Comparison of ENCODE assay signal across 31 cellular contexts in genomic region chr3:67828486-67829010, GRCh38.
"Had no signal": no experiment of that assay in that cellular context is flagged by ENCODE, and none has a peak within 500 bp of the region (broad histone marks: within the 10 kb centered on the region; RNA-seq: fewer than 3 reads in every experiment).

No MANE protein-coding gene starts in this region.

- H3K4me3 ChIP-seq: adrenal gland, cardiac muscle cell had no signal

- H3K4me1 ChIP-seq: adrenal gland had no signal

- H3K27ac ChIP-seq: adrenal gland, cardiac muscle cell, VCaP had no signal

- DNase-seq: activated B cell treated with CpG ODN at 0.5 μM for 24 hours; activated CD4-positive, alpha-beta memory T cell treated with anti-CD3 and anti-CD28 coated beads for 36 hours; activated CD4-positive, alpha-beta T cell treated with anti-CD3 and anti-CD28 coated beads for 4 hours; activated CD4-positive, alpha-beta T cell treated with anti-CD3 and anti-CD28 coated beads, Interleukin-2, amount 10 ng/mL, durations not matched to agents 24 days and 14 days; activated CD4-positive, alpha-beta T cell treated with anti-CD3 and anti-CD28 coated beads, Interleukin-2, amount 50 U/mL, for 1 hour; activated CD4-positive, alpha-beta T cell treated with anti-CD3 and anti-CD28 coated beads, Interleukin-2, amount 50 U/mL, for 4 hours; activated CD4-positive, CD25-positive, alpha-beta regulatory T cell treated with anti-CD3 and anti-CD28 coated beads, Interleukin-2, amount 50 U/mL, for 72 hours; activated CD8-positive, alpha-beta memory T cell treated with anti-CD3 and anti-CD28 coated beads, Interleukin-2, amount 50 U/mL, for 4 hours; activated CD8-positive, alpha-beta T cell treated with anti-CD3 and anti-CD28 coated beads for 36 hours; activated effector memory CD4-positive, alpha-beta T cell treated with anti-CD3 and anti-CD28 coated beads, Interleukin-2, amount 50 U/mL, for 16 hours; activated gamma-delta T cell treated with Interleukin-2 at 50 U/mL for 16 hours; activated naive CD4-positive, alpha-beta T cell; activated naive CD4-positive, alpha-beta T cell treated with anti-CD3 and anti-CD28 coated beads for 36 hours; activated naive CD4-positive, alpha-beta T cell treated with anti-CD3 and anti-CD28 coated beads, Interleukin-2, amount 50 U/mL, for 16 hours; activated naive CD8-positive, alpha-beta T cell treated with anti-CD3 and anti-CD28 coated beads for 36 hours; activated T-cell treated with anti-CD3 and anti-CD28 coated beads for 4 hours; activated T-cell treated with anti-CD3 and anti-CD28 coated beads, Interleukin-2, amount 50 U/mL, for 1 hour; activated T-cell treated with anti-CD3 and anti-CD28 coated beads, Interleukin-2, amount 50 U/mL, for 4 hours; activated T-cell treated with anti-CD3 and anti-CD28 coated beads, Interleukin-2, amount 50 U/mL, for 72 hours; adrenal gland; amniotic stem cell; aorta; caudate nucleus; cerebellar nuclear complex; T-helper 1 cell; T-helper 2 cell; T-helper 9 cell had no signal

- ATAC-seq: activated CD8-positive, alpha-beta T cell treated with anti-CD3 and anti-CD28 coated beads for 36 hours; activated naive CD4-positive, alpha-beta T cell treated with anti-CD3 and anti-CD28 coated beads, Interleukin-2, amount 50 U/mL, for 72 hours; activated T-cell treated with anti-CD3 and anti-CD28 coated beads, Interleukin-2, amount 50 U/mL, for 4 hours; activated T-cell treated with anti-CD3 and anti-CD28 coated beads, Interleukin-2, amount 50 U/mL, for 72 hours; activated T-helper 17 cell treated with anti-CD3 and anti-CD28 coated beads, Interleukin-2, amount 50 U/mL, for 72 hours had no signal

- H3K27me3 ChIP-seq: adrenal gland, cardiac muscle cell had no signal

- H3K36me3 ChIP-seq: adrenal gland, cardiac muscle cell had no signal
